ENCODE assay signal across 20 cellular contexts in genomic region chr5:44935871-44936270, GRCh38.
"Had no signal": no experiment of that assay in that cellular context is flagged by ENCODE, and none has a peak within 500 bp of the region (broad histone marks: within the 10 kb centered on the region; RNA-seq: fewer than 3 reads in every experiment).

No MANE protein-coding gene starts in this region.

- H3K4me3 ChIP-seq: coronary artery, left lung, ovary, right lobe of liver, stomach, tibial nerve, upper lobe of left lung had no signal

- H3K36me3 ChIP-seq: left lung, ovary, right lobe of liver, stomach, tibial nerve, upper lobe of left lung had no signal

- FAIRE-seq: endothelial cell of umbilical vein, frontal cortex, kidney, small intestine, urothelium cell line had no signal

- ATAC-seq: left lung, natural killer cell, right lobe of liver had no signal

- H3K27me3 ChIP-seq: left lung, ovary, right lobe of liver, stomach, tibial nerve, upper lobe of left lung had no signal

- H3K4me1 ChIP-seq: left lung, right lobe of liver, stomach, tibial nerve, upper lobe of left lung had no signal

- DNase-seq: dermis blood vessel endothelial cell; effector memory CD4-positive, alpha-beta T cell; kidney; left lung; natural killer cell; occipital lobe; ovary; right lobe of liver; small intestine; stimulated activated CD4-positive, alpha-beta T cell treated with anti-CD3 and anti-CD28 coated beads, Interleukin-1b, Interleukin-23, amount 100 ng/mL, for 48 hours; stimulated activated CD4-positive, alpha-beta T cell treated with anti-CD3 and anti-CD28 coated beads, Interleukin-4, amount 100 ng/mL, for 1 hour; stimulated activated CD8-positive, alpha-beta memory T cell treated with anti-CD3 and anti-CD28 coated beads, Interleukin-4, amount 100 ng/mL, for 48 hours; stimulated activated naive CD4-positive, alpha-beta T cell treated with Interleukin-2 at 50 U/mL for 16 hours; stomach; upper lobe of left lung had no signal

- H3K27ac ChIP-seq: coronary artery, left lung, ovary, right lobe of liver, stomach, tibial nerve, upper lobe of left lung had no signal

- H3K9me3 ChIP-seq: ovary, right lobe of liver, upper lobe of left lung had no signal
